Comparison of ENCODE assay signal across 10 cellular contexts in genomic region chrY:12662745-12663576, GRCh38. TPM values are rescaled to one million over a fixed set of nuclear protein-coding genes. Genes with fewer than 3 reads are reported as not detected.
A peak's percentile ranks its signal among the peaks of the same experiment; 100 is the strongest.
DNase-seq lines count a peak whose midpoint lies in the region; ATAC-seq, FAIRE-seq and TF ChIP-seq lines count a peak whose summit lies in the region.
"Had no signal": no experiment of that assay in that cellular context is flagged by ENCODE, and none has a peak within 500 bp of the region (broad histone marks: within the 10 kb centered on the region; RNA-seq: fewer than 3 reads in every experiment).

No MANE protein-coding gene starts in this region.

- peak overlapping the region; percentile 82 for H3K9ac ChIP-seq in HepG2 (ENCODE audit: insufficient read depth, low read depth, low read length)

- 0 out of 4 replicates have a peak, but pooled peaks of 1 of the 2 experiments have one; percentile 39 for TF ChIP-seq POLR2A in HepG2 (IDR thresholded peaks at IDR 0.05; ENCODE audit: insufficient read depth in 1 of 2, low read depth in 2 of 2, low read length in 2 of 2)

- ATAC-seq in HG03571 (IDR thresholded peaks at IDR 0.05; ENCODE audit: unreplicated experiment) (peak; percentile 61), HepG2 (peak; percentile 63), upper lobe of right lung (peak; percentile 82)

- H3K9me3 Mint-ChIP-seq in activated T-helper 2 cell treated with anti-CD3 and anti-CD28 coated beads, Interferon-gamma antibody, Interleukin-2, Interleukin-4, amounts not matched to agents 10 μg/mL and 5 μg/mL and 100 μg/mL, durations not matched to agents 14 hours and 24 hours and 36 hours = no peaks in the 10 kb centered on the region

- H3K4me2 ChIP-seq in HepG2 (ENCODE audit: low read depth, low read length) = peak overlapping the region; percentile 55

- H3K27ac ChIP-seq in HepG2 (ENCODE audit: extremely low read length, insufficient read depth, low read length) (peak overlapping the region; percentile 76), upper lobe of right lung (peak overlapping the region; percentile 86)
- H3K27ac ChIP-seq: HL-60 had no signal

- intact Hi-C loops in activated T-helper 2 cell treated with anti-CD3 and anti-CD28 coated beads, Interferon-gamma antibody, Interleukin-2, Interleukin-4, amounts not matched to agents 10 μg/mL and 5 μg/mL and 100 μg/mL, durations not matched to agents 14 hours and 24 hours and 36 hours (cut with micrococcal nuclease) = loop anchor here (1.0 to 10.0 kb wide), 4 partner anchors 70 to 682 kb away; no protein-coding TSS in a partner anchor
- intact Hi-C loops in HepG2 (cut with micrococcal nuclease; ENCODE audit: unreplicated experiment) (loop anchor here (5.0 kb wide), 1 partner anchor 39 kb away; the partner anchor contains the start of gene USP9Y), upper lobe of right lung (cut with DNase I) (no loop called here)

- no peaks in the 10 kb centered on the region for H3K27me3 Mint-ChIP-seq in activated T-helper 2 cell treated with anti-CD3 and anti-CD28 coated beads, Interferon-gamma antibody, Interleukin-2, Interleukin-4, amounts not matched to agents 10 μg/mL and 5 μg/mL and 100 μg/mL, durations not matched to agents 14 hours and 24 hours and 36 hours (ENCODE audit: low read depth)

- H2AFZ ChIP-seq in HepG2 (ENCODE audit: low read length) = no peak overlapping the region

- DNase-seq in GM10266 (ENCODE audit: extremely low spot score) = peak; percentile 8
- DNase-seq in activated T-helper 2 cell treated with anti-CD3 and anti-CD28 coated beads, Interferon-gamma antibody, Interleukin-2, Interleukin-4, amounts not matched to agents 10 μg/mL and 5 μg/mL and 100 μg/mL, durations not matched to agents 14 hours and 24 hours and 36 hours (ENCODE audit: low spot score) = peak; percentile 26
- no peak for DNase-seq in HepG2 (ENCODE audit: low spot score)
- peak; percentile 71 for DNase-seq in upper lobe of right lung
- DNase-seq in SHP77 treated with DMSO at 0.1 percent for 48 hours (lab: John Stamatoyannopoulos, UW) = no peak
- no peak for DNase-seq in frontal cortex (ENCODE audit: low spot score in 2 of 2)
- no peak for DNase-seq in NCI-H1930 (lab: John Stamatoyannopoulos, UW)

- no peaks in the 10 kb centered on the region for H4K20me1 ChIP-seq in HepG2 (ENCODE audit: insufficient read depth, low read length)

- H3K27me3 ChIP-seq in HepG2 (ENCODE audit: control insufficient read depth in 1 of 2, insufficient read depth in 2 of 2, low read length in 2 of 2) (no peaks in the 10 kb centered on the region; a peak in 1 of 5 replicates), upper lobe of right lung (no peaks in the 10 kb centered on the region)

- TF ChIP-seq RAD21 in HepG2 (CRISPR knock-in tag; IDR thresholded peaks at IDR 0.05) = no peak

- FAIRE-seq in HepG2 (lab: Jason Lieb, UNC) (no peak), frontal cortex (lab: Jason Lieb, UNC) (no peak)
- FAIRE-seq: endometrium had no signal

- no peaks in the 10 kb centered on the region for H3K36me3 ChIP-seq in HepG2 (replicated peaks in 1 of 2; ENCODE audit: control insufficient read depth in 1 of 2, insufficient read depth in 2 of 2, low read length in 2 of 2)
- H3K36me3 ChIP-seq in upper lobe of right lung = no peaks in the 10 kb centered on the region

- H3K4me3 Mint-ChIP-seq in activated T-helper 2 cell treated with anti-CD3 and anti-CD28 coated beads, Interferon-gamma antibody, Interleukin-2, Interleukin-4, amounts not matched to agents 10 μg/mL and 5 μg/mL and 100 μg/mL, durations not matched to agents 14 hours and 24 hours and 36 hours (ENCODE audit: low read depth) = peak overlapping the region; percentile 97

- in situ Hi-C loops in HepG2 (cut with HindIII; ENCODE audit: extremely low pct_ligation_motif_present, low pct_unique_long_range_greater_than_20kb) = no loop called here

- peak overlapping the region; percentile 77 to 82 (median 79) for H3K4me3 ChIP-seq in HepG2 (replicated peaks in 1 of 3; ENCODE audit: insufficient read depth in 1 of 3, low read depth in 2 of 3, low read length in 3 of 3)
- peak overlapping the region; percentile 69 for H3K4me3 ChIP-seq in upper lobe of right lung

- TF ChIP-seq CTCF in GM10266 (IDR thresholded peaks at IDR 0.05; ENCODE audit: control insufficient read depth, insufficient read depth, low read depth, missing control alignments) (no peak), HepG2 (CRISPR knock-in tag; IDR thresholded peaks at IDR 0.05) (no peak), upper lobe of right lung (IDR thresholded peaks at IDR 0.05) (no peak)

- POLR2A ChIA-PET in HepG2 (lab: Yijun Ruan, JAX) = interaction anchor here (0.6 kb wide), 1 partner anchor 10 kb away, joined by 3 read pairs; no protein-coding TSS in a partner anchor

- peaks cover 19% of the 10 kb centered on the region for H3K36me3 Mint-ChIP-seq in activated T-helper 2 cell treated with anti-CD3 and anti-CD28 coated beads, Interferon-gamma antibody, Interleukin-2, Interleukin-4, amounts not matched to agents 10 μg/mL and 5 μg/mL and 100 μg/mL, durations not matched to agents 14 hours and 24 hours and 36 hours (ENCODE audit: low read depth)

- H3K9me3 ChIP-seq in HepG2 (ENCODE audit: low read length) (no peaks in the 10 kb centered on the region), upper lobe of right lung (no peaks in the 10 kb centered on the region)

- peaks cover 34% of the 10 kb centered on the region for H3K4me1 ChIP-seq in HepG2 (ENCODE audit: insufficient read depth, low read length)
- no peaks in the 10 kb centered on the region for H3K4me1 ChIP-seq in upper lobe of right lung

- CTCF ChIA-PET in HepG2 (lab: Yijun Ruan, JAX; ENCODE audit: low intra/inter-chr PET ratio, low total read pairs) = no interaction called here

- TF ChIP-seq EP300 in HepG2 (IDR thresholded peaks at IDR 0.05; ENCODE audit: low read depth in 2 of 2, low read length in 2 of 2) = no peak
- TF ChIP-seq EP300 in HepG2 (CRISPR knock-in tag; IDR thresholded peaks at IDR 0.05; ENCODE audit: borderline replicate concordance) = no peak

- peaks cover 39% of the 10 kb centered on the region for H3K79me2 ChIP-seq in HepG2 (ENCODE audit: insufficient read depth, low read length)

- TSS peak; percentile 82 for BruUV-seq in HepG2 (replicated peaks; lab: Mats Ljungman, UMichigan)

- 3% methylated on average over 17 of the region's 40 CpGs for WGBS in HepG2 (ENCODE audit: low lambda C conversion rate)

- peak overlapping the region; percentile 97 for H3K27ac Mint-ChIP-seq in activated T-helper 2 cell treated with anti-CD3 and anti-CD28 coated beads, Interferon-gamma antibody, Interleukin-2, Interleukin-4, amounts not matched to agents 10 μg/mL and 5 μg/mL and 100 μg/mL, durations not matched to agents 14 hours and 24 hours and 36 hours

- H3K4me1 Mint-ChIP-seq in activated T-helper 2 cell treated with anti-CD3 and anti-CD28 coated beads, Interferon-gamma antibody, Interleukin-2, Interleukin-4, amounts not matched to agents 10 μg/mL and 5 μg/mL and 100 μg/mL, durations not matched to agents 14 hours and 24 hours and 36 hours (ENCODE audit: low read depth) = peaks cover 16% of the 10 kb centered on the region

TF ChIP-seq in HepG2, 621 proteins besides CTCF, POLR2A, EP300 and RAD21 (continues in another document):
- TF ChIP-seq HOXA5 (CRISPR knock-in tag; IDR thresholded peaks at IDR 0.05) (no peak), ATF4 (CRISPR knock-in tag; IDR thresholded peaks at IDR 0.05) (no peak)

RNA-seq across cellular contexts. Expression of gene USP9Y, which starts 38.1 kb away (rescaled TPM):
- total RNA-seq in activated T-helper 2 cell treated with anti-CD3 and anti-CD28 coated beads, Interferon-gamma antibody, Interleukin-2, Interleukin-4, amounts not matched to agents 10 μg/mL and 5 μg/mL and 100 μg/mL, durations not matched to agents 14 hours and 24 hours and 36 hours = 10.8 and 13.6 TPM in 2 replicates
- total RNA-seq in HepG2 (2016; rRNA removed; fragmentation: Illumina TruSeq; extraction: Trizol) = 14.6 and 17.7 TPM in 2 replicates
- 8.5 and 9.0 TPM in 2 replicates for total RNA-seq in HepG2 (2016; cell fraction: cytosol; rRNA removed; fragmentation: Illumina TruSeq; extraction: Trizol; ENCODE audit: low read depth)
- 13.6 and 15.6 TPM in 2 replicates for total RNA-seq in HepG2 (2016; cell fraction: insoluble cytoplasmic fraction; rRNA removed; fragmentation: Illumina TruSeq; extraction: Trizol)
- total RNA-seq in HepG2 (2016; cell fraction: membrane; rRNA removed; fragmentation: Illumina TruSeq; extraction: Trizol) = 5.2 and 6.4 TPM in 2 replicates
- 27.2 and 27.3 TPM in 2 replicates for total RNA-seq in HepG2 (2016; cell fraction: nucleus; rRNA removed; fragmentation: Illumina TruSeq; extraction: Trizol)
- 37.0 and 41.9 TPM in 2 replicates for polyA plus RNA-seq in HepG2 (2011; rRNA removed)
- polyA plus RNA-seq in HepG2 (2011; cell fraction: cytosol; rRNA removed) = 11.1 and 15.5 TPM in 2 replicates
- 63.9 and 65.1 TPM in 2 replicates for polyA plus RNA-seq in HepG2 (2011; cell fraction: nucleus; rRNA removed)
- polyA plus RNA-seq in HepG2 (2012) = 14.6 and 17.9 TPM in 2 replicates
- polyA plus RNA-seq in HepG2 (2016; cell fraction: cytosol; fragmentation: Illumina TruSeq; extraction: Trizol; ENCODE audit: low read depth) = 0.69 and 0.88 TPM in 2 replicates
- 10.8 and 13.5 TPM in 2 replicates for polyA plus RNA-seq in HepG2 (2016; cell fraction: insoluble cytoplasmic fraction; fragmentation: Illumina TruSeq; extraction: Trizol; ENCODE audit: low read depth)
- 0.93 and 1.7 TPM in 2 replicates for polyA plus RNA-seq in HepG2 (2016; cell fraction: membrane; fragmentation: Illumina TruSeq; extraction: Trizol; ENCODE audit: low read depth)
- polyA plus RNA-seq in HepG2 (2016; cell fraction: nucleus; fragmentation: Illumina TruSeq; extraction: Trizol; ENCODE audit: insufficient read depth, low read depth) = 35.2 and 43.3 TPM in 2 replicates
- polyA minus RNA-seq in HepG2 (2011; rRNA and poly(A)+ RNA removed; ENCODE audit: low replicate concordance) = 0.07 and 25.0 TPM in 2 replicates
- polyA minus RNA-seq in HepG2 (2011; cell fraction: cytosol; rRNA and poly(A)+ RNA removed) = 14.4 and 15.1 TPM in 2 replicates
- polyA minus RNA-seq in HepG2 (2011; cell fraction: nucleus; rRNA and poly(A)+ RNA removed) = 110 and 112 TPM in 2 replicates
- 19.9 TPM for total RNA-seq in upper lobe of right lung
- total RNA-seq in frontal cortex = 70.1 TPM

Comparison
In these comparisons a context has a peak if more than half of its experiments do, and no peak if none do; other contexts are left out.
1. DNase-seq: peak in GM10266 (single experiment), activated T-helper 2 cell treated with anti-CD3 and anti-CD28 coated beads, Interferon-gamma antibody, Interleukin-2, Interleukin-4, amounts not matched to agents 10 μg/mL and 5 μg/mL and 100 μg/mL, durations not matched to agents 14 hours and 24 hours and 36 hours (single experiment) and upper lobe of right lung (single experiment); none in HepG2 (single experiment), SHP77 treated with DMSO at 0.1 percent for 48 hours (single experiment), frontal cortex (0 of 2) and NCI-H1930 (0 of 2).
2. Peak in every context shown above with its lines, with median percentiles within 50 percentile points of each other: ATAC-seq.